Comparison of ENCODE assay signal across 1 cellular context in genomic region chr10:78441704-78442103, GRCh38.
TF ChIP-seq lines count a peak whose summit lies in the region.

No MANE protein-coding gene starts in this region.

TF ChIP-seq in K562, 482 proteins besides CTCF, POLR2A, EP300 and RAD21 (continued from another document):
- no peak for TF ChIP-seq VEZF1 (CRISPR knock-in tag; IDR thresholded peaks at IDR 0.05)
- TF ChIP-seq ARID2 (IDR thresholded peaks at IDR 0.05): no peak
- no peak for TF ChIP-seq ZC3H4 (CRISPR knock-in tag; IDR thresholded peaks at IDR 0.05; ENCODE audit: borderline replicate concordance)
- TF ChIP-seq ZNF584 (CRISPR knock-in tag; IDR thresholded peaks at IDR 0.05; ENCODE audit: low read depth): no peak
- no peak for TF ChIP-seq E2F3 (CRISPR knock-in tag; IDR thresholded peaks at IDR 0.05)
- TF ChIP-seq TSC22D4 (tag; IDR thresholded peaks at IDR 0.05): no peak
- no peak for TF ChIP-seq PYGO2 (tag; IDR thresholded peaks at IDR 0.05)
- no peak for TF ChIP-seq THRAP3 (IDR thresholded peaks at IDR 0.05; ENCODE audit: borderline replicate concordance)
- no peak for TF ChIP-seq CAMTA2 (CRISPR knock-in tag; conservative IDR thresholded peaks at IDR 0.05)
- TF ChIP-seq NR2F6 (CRISPR knock-in tag; IDR thresholded peaks at IDR 0.05): no peak
- TF ChIP-seq ZNF431 (CRISPR knock-in tag; IDR thresholded peaks at IDR 0.05): no peak
- TF ChIP-seq IRF9 (tag; IDR thresholded peaks at IDR 0.05): no peak
- TF ChIP-seq RFX5 (IDR thresholded peaks at IDR 0.05; ENCODE audit: low read depth, low read length): no peak
- TF ChIP-seq ZBTB34 (CRISPR knock-in tag; IDR thresholded peaks at IDR 0.05): no peak
- TF ChIP-seq ILF3 (IDR thresholded peaks at IDR 0.05; ENCODE audit: borderline replicate concordance): no peak
- no peak for TF ChIP-seq ZNF274 (IDR thresholded peaks at IDR 0.05; ENCODE audit: borderline replicate concordance, low read depth, low read length)
- TF ChIP-seq SIRT6 (IDR thresholded peaks at IDR 0.05; ENCODE audit: low read depth, low read length): no peak
- TF ChIP-seq ZBTB26 (CRISPR knock-in tag; IDR thresholded peaks at IDR 0.05): no peak
- TF ChIP-seq ADNP (tag; IDR thresholded peaks at IDR 0.05): no peak
- TF ChIP-seq ZNF143 (CRISPR knock-in tag; IDR thresholded peaks at IDR 0.05): no peak
- TF ChIP-seq ZKSCAN8 (CRISPR knock-in tag; IDR thresholded peaks at IDR 0.05): no peak
- TF ChIP-seq TAF1 (IDR thresholded peaks at IDR 0.05; ENCODE audit: control insufficient read depth, extremely low read depth, insufficient read depth, low read length, severe bottlenecking): no peak
- TF ChIP-seq ETV1 (tag; conservative IDR thresholded peaks at IDR 0.05; ENCODE audit: low read depth): peak; percentile 28
- no peak for TF ChIP-seq NR1H2 (CRISPR knock-in tag; IDR thresholded peaks at IDR 0.05)
- no peak for TF ChIP-seq ZNF354B (CRISPR knock-in tag; IDR thresholded peaks at IDR 0.05)
- TF ChIP-seq PRDM10 (IDR thresholded peaks at IDR 0.05; ENCODE audit: partially characterized antibody): peak; percentile 50
- no peak for TF ChIP-seq CEBPZ (IDR thresholded peaks at IDR 0.05; ENCODE audit: borderline replicate concordance, low read depth, low read length)
- TF ChIP-seq POLR2G (IDR thresholded peaks at IDR 0.05; ENCODE audit: low read depth, low read length): no peak
- TF ChIP-seq HLTF (IDR thresholded peaks at IDR 0.05): no peak
- no peak for TF ChIP-seq ZNF263 (CRISPR knock-in tag; IDR thresholded peaks at IDR 0.05; ENCODE audit: borderline replicate concordance)
- peak; percentile 63 for TF ChIP-seq SMAD4 (CRISPR knock-in tag; conservative IDR thresholded peaks at IDR 0.05)
- TF ChIP-seq ZKSCAN3 (CRISPR knock-in tag; IDR thresholded peaks at IDR 0.05): no peak
- no peak for TF ChIP-seq NFATC3 (IDR thresholded peaks at IDR 0.05)
- no peak; the same call in 1 of the 2 replicates for TF ChIP-seq ZNF589 (CRISPR knock-in tag; IDR thresholded peaks at IDR 0.05; ENCODE audit: low read depth)
- peak; percentile 90 for TF ChIP-seq ATF3 (IDR thresholded peaks at IDR 0.05)
- no peak for TF ChIP-seq ATF3 (CRISPR knock-in tag; conservative IDR thresholded peaks at IDR 0.05)
- TF ChIP-seq RBM25 (IDR thresholded peaks at IDR 0.05; ENCODE audit: low read depth, low read length, severe bottlenecking): no peak
- TF ChIP-seq GATAD2A (IDR thresholded peaks at IDR 0.05): no peak
- no peak for TF ChIP-seq ZNF224 (CRISPR knock-in tag; IDR thresholded peaks at IDR 0.05)
